ENCODE assay signal across 1 cellular context in genomic region chr5:83076742-83077661, GRCh38.
TF ChIP-seq lines count a peak whose summit lies in the region.

TMEM167A (minus strand) TSS chr5:83077394; CDS start chr5:83077323, 71 bp downstream.
XRCC4 (plus strand) TSS chr5:83077547; CDS start chr5:83104920, 27,373 bp downstream.

TF ChIP-seq in GM12878, 131 proteins besides CTCF, POLR2A, EP300 and RAD21 (continued from another document):
- TF ChIP-seq ESRRA (IDR thresholded peaks at IDR 0.05; ENCODE audit: low read length) (0 out of 2 replicates have a peak, but pooled peaks have one; percentile 14), E4F1 (IDR thresholded peaks at IDR 0.05; ENCODE audit: borderline replicate concordance, partially characterized antibody) (peak; percentile 82)
